ENCODE assay signal across 24 cellular contexts in genomic region chr10:70266056-70266455, GRCh38. TPM values are rescaled to one million over a fixed set of nuclear protein-coding genes. Genes with fewer than 3 reads are reported as not detected.
DNase-seq lines count a peak whose midpoint lies in the region; ATAC-seq and TF ChIP-seq lines count a peak whose summit lies in the region.
"Had no signal": no experiment of that assay in that cellular context is flagged by ENCODE, and none has a peak within 500 bp of the region (broad histone marks: within the 10 kb centered on the region; RNA-seq: fewer than 3 reads in every experiment).

No MANE protein-coding gene starts in this region.

- H3K4me1 ChIP-seq in breast epithelium (no peaks in the 10 kb centered on the region), mesenchymal stem cell (ENCODE audit: control insufficient read depth, insufficient read depth, low read depth, low read length) (peaks cover 6% of the 10 kb centered on the region)
- H3K4me1 ChIP-seq: BE2C had no signal

- DNase-seq in MCF 10A (ENCODE audit: unreplicated experiment) = no peak
- no peak for DNase-seq in breast epithelium (ENCODE audit: low spot score in 2 of 2)
- peak; percentile 57 for DNase-seq in coronary artery (ENCODE audit: low spot score)
- no peak for DNase-seq in mesenchymal stem cell
- no peak for DNase-seq in activated CD4-positive, alpha-beta T cell treated with anti-CD3 and anti-CD28 coated beads for 36 hours
- no peak for DNase-seq in stimulated activated CD8-positive, alpha-beta memory T cell treated with anti-CD3 and anti-CD28 coated beads, Interleukin-4, amount 100 ng/mL, for 48 hours
- DNase-seq in activated naive CD4-positive, alpha-beta T cell treated with Interleukin-2 at 50 U/mL for 16 hours = no peak
- DNase-seq: 8988T; ACHN; AML-193; BE2C; CD4-positive, alpha-beta T cell; CD8-positive, alpha-beta memory T cell; DMS 273 treated with DMSO at 0.1 percent for 48 hours; DMS79; EL; GDM1; GM23248; H9 had no signal

- no peak overlapping the region for H3K4me2 ChIP-seq in mesenchymal stem cell (ENCODE audit: low read length, poor library complexity, severe bottlenecking)
- H3K4me2 ChIP-seq: A549 had no signal

- H3K36me3 ChIP-seq in breast epithelium = no peaks in the 10 kb centered on the region
- no peaks in the 10 kb centered on the region for H3K36me3 ChIP-seq in mesenchymal stem cell (ENCODE audit: control insufficient read depth in 1 of 2, insufficient read depth in 2 of 2, low read depth in 1 of 2, low read length in 2 of 2)
- H3K36me3 ChIP-seq: BE2C had no signal

- H3K9ac ChIP-seq in mesenchymal stem cell (ENCODE audit: low read length) = no peak overlapping the region
- H3K9ac ChIP-seq: BLaER1 treated with 17β-estradiol and CSF1 and Interleukin-3, amounts not matched to agents 10 nM and 100 nM; GM23248 had no signal

- TF ChIP-seq CTCF in MCF 10A (IDR thresholded peaks at IDR 0.05; ENCODE audit: unreplicated experiment) (no peak), breast epithelium (IDR thresholded peaks at IDR 0.05) (no peak), coronary artery (IDR thresholded peaks at IDR 0.05) (no peak)

- no peak overlapping the region for H3K4me3 Mint-ChIP-seq in MCF 10A (ENCODE audit: unreplicated experiment)
- no peak overlapping the region for H3K4me3 Mint-ChIP-seq in activated CD4-positive, alpha-beta T cell treated with anti-CD3 and anti-CD28 coated beads for 36 hours
- H3K4me3 Mint-ChIP-seq: CD4-positive, alpha-beta T cell; CD8-positive, alpha-beta memory T cell; H9 had no signal

- H3K9me3 Mint-ChIP-seq in MCF 10A (ENCODE audit: unreplicated experiment) = peaks cover 4% of the 10 kb centered on the region
- peaks cover 10% of the 10 kb centered on the region for H3K9me3 Mint-ChIP-seq in activated CD4-positive, alpha-beta T cell treated with anti-CD3 and anti-CD28 coated beads for 36 hours (ENCODE audit: low read depth)
- H3K9me3 Mint-ChIP-seq: CD4-positive, alpha-beta T cell; H9 had no signal

- H3K27ac ChIP-seq in breast epithelium (no peak overlapping the region), coronary artery (no peak overlapping the region), mesenchymal stem cell (ENCODE audit: low read length, poor library complexity, severe bottlenecking) (no peak overlapping the region)
- H3K27ac ChIP-seq: BLaER1 treated with 17β-estradiol and CSF1 and Interleukin-3, amounts not matched to agents 10 nM and 100 nM had no signal

- no peak overlapping the region for H2AFZ ChIP-seq in mesenchymal stem cell (ENCODE audit: low read depth, low read length)
- H2AFZ ChIP-seq: GM23248 had no signal

- H4K91ac ChIP-seq in mesenchymal stem cell (ENCODE audit: low read length) = peak overlapping the region; percentile 0

- peak overlapping the region; percentile 92 for H3K27ac Mint-ChIP-seq in MCF 10A (ENCODE audit: low read depth, unreplicated experiment)
- H3K27ac Mint-ChIP-seq in activated CD4-positive, alpha-beta T cell treated with anti-CD3 and anti-CD28 coated beads for 36 hours = no peak overlapping the region
- H3K27ac Mint-ChIP-seq: CD4-positive, alpha-beta T cell; H9 had no signal

- CTCF ChIA-PET in MCF 10A (lab: Yijun Ruan, JAX) = interaction anchor here (1.6 to 4.7 kb wide), 2 partner anchors 44 to 98 kb away, joined by 4 to 23 read pairs; no protein-coding TSS in a partner anchor
- CTCF ChIA-PET in activated CD4-positive, alpha-beta T cell treated with anti-CD3 and anti-CD28 coated beads for 36 hours (lab: Charles Lee) = interaction anchor here (1.1 to 1.3 kb wide), 2 partner anchors 29 to 45 kb away, joined by 3 to 6 read pairs; no protein-coding TSS in a partner anchor

- H2BK15ac ChIP-seq in mesenchymal stem cell (ENCODE audit: low read depth, poor library complexity, severe bottlenecking) = no peak overlapping the region

- peak overlapping the region; percentile 64 for H2BK120ac ChIP-seq in mesenchymal stem cell (ENCODE audit: low read depth, low read length)

- peak overlapping the region in 1 of 2 experiments; percentile 13 for H3K4ac ChIP-seq in mesenchymal stem cell (ENCODE audit: low read depth in 1 of 2, low read length in 2 of 2)

- POLR2A ChIA-PET in MCF 10A (lab: Yijun Ruan, JAX) = interaction anchor here (1.3 to 5.6 kb wide), 4 partner anchors 9 to 33 kb away, joined by 3 to 43 read pairs (median 9); partner anchors contain the start of gene PPA1
- POLR2A ChIA-PET in activated CD4-positive, alpha-beta T cell treated with anti-CD3 and anti-CD28 coated beads for 36 hours (lab: Charles Lee) = no interaction called here

- no peak overlapping the region for H3K23ac ChIP-seq in mesenchymal stem cell (ENCODE audit: low read length in 2 of 2)

- H4K8ac ChIP-seq in mesenchymal stem cell (ENCODE audit: low read length) = no peak overlapping the region

- intact Hi-C loops in MCF 10A (cut with micrococcal nuclease) (no loop called here), breast epithelium (cut with DNase I; ENCODE audit: low total_unique reads) (loop anchor here (5.0 kb wide), 1 partner anchor 411 kb away; no protein-coding TSS in a partner anchor)
- intact Hi-C loops in activated CD4-positive, alpha-beta T cell treated with anti-CD3 and anti-CD28 coated beads for 36 hours (cut with DNase I, micrococcal nuclease) = no loop called here

- no peaks in the 10 kb centered on the region for H3K9me3 ChIP-seq in breast epithelium
- peaks cover 7% of the 10 kb centered on the region for H3K9me3 ChIP-seq in mesenchymal stem cell (ENCODE audit: control insufficient read depth, low read length)
- H3K9me3 ChIP-seq: BE2C had no signal

- H3K14ac ChIP-seq in mesenchymal stem cell (ENCODE audit: low read length in 2 of 2) = peak overlapping the region in 1 of 2 experiments; percentile 37

- no peaks in the 10 kb centered on the region for H3K79me1 ChIP-seq in mesenchymal stem cell (replicated peaks; ENCODE audit: low read length, poor library complexity, severe bottlenecking)

- over 99% methylated on average over 7 of the region's 7 CpGs for WGBS in mesenchymal stem cell

- no peaks in the 10 kb centered on the region for H3K27me3 Mint-ChIP-seq in MCF 10A (ENCODE audit: insufficient read depth, unreplicated experiment)
- H3K27me3 Mint-ChIP-seq in activated CD4-positive, alpha-beta T cell treated with anti-CD3 and anti-CD28 coated beads for 36 hours = peaks cover 5% of the 10 kb centered on the region

- H3K4me3 ChIP-seq in breast epithelium = no peak overlapping the region
- H3K4me3 ChIP-seq in coronary artery = no peak overlapping the region
- H3K4me3 ChIP-seq in mesenchymal stem cell (ENCODE audit: insufficient read depth in 1 of 2, low read depth in 1 of 2, low read length in 2 of 2) = no peak overlapping the region
- H3K4me3 ChIP-seq: A549; BLaER1 treated with 17β-estradiol and CSF1 and Interleukin-3, amounts not matched to agents 10 nM and 100 nM; GM12878; GM23248 had no signal

- H3K27me3 ChIP-seq in breast epithelium (no peaks in the 10 kb centered on the region), mesenchymal stem cell (ENCODE audit: control insufficient read depth in 1 of 2, insufficient read depth in 1 of 2, low read length in 2 of 2) (peaks cover 0 to 87% of the 10 kb centered on the region in 2 experiments)
- H3K27me3 ChIP-seq: BE2C had no signal

- H3K36me3 Mint-ChIP-seq in MCF 10A (ENCODE audit: insufficient read depth, unreplicated experiment) = no peaks in the 10 kb centered on the region
- peaks cover 5% of the 10 kb centered on the region for H3K36me3 Mint-ChIP-seq in activated CD4-positive, alpha-beta T cell treated with anti-CD3 and anti-CD28 coated beads for 36 hours (ENCODE audit: low read depth)

- peak overlapping the region in 1 of 2 experiments; percentile 73 for H3K18ac ChIP-seq in mesenchymal stem cell (ENCODE audit: low read depth in 1 of 2, low read length in 2 of 2)

- peak overlapping the region; percentile 37 to 65 for H2BK12ac ChIP-seq in mesenchymal stem cell (ENCODE audit: low read length in 2 of 2)

- no peak overlapping the region for H2AK5ac ChIP-seq in mesenchymal stem cell (ENCODE audit: low read length, severe bottlenecking)

- peaks cover 30% of the 10 kb centered on the region for H3K4me1 Mint-ChIP-seq in MCF 10A (ENCODE audit: insufficient read depth, unreplicated experiment)
- peaks cover 11% of the 10 kb centered on the region for H3K4me1 Mint-ChIP-seq in activated CD4-positive, alpha-beta T cell treated with anti-CD3 and anti-CD28 coated beads for 36 hours
- H3K4me1 Mint-ChIP-seq: CD8-positive, alpha-beta memory T cell had no signal

- no TSS peak for BruUV-seq in MCF 10A (replicated peaks; lab: Mats Ljungman, UMichigan)

- no peak for TF ChIP-seq POLR2A in breast epithelium (IDR thresholded peaks at IDR 0.05)

- no peak for ATAC-seq in activated CD4-positive, alpha-beta T cell treated with anti-CD3 and anti-CD28 coated beads for 36 hours

- no peak overlapping the region for H2BK5ac ChIP-seq in mesenchymal stem cell (ENCODE audit: low read depth, low read length, poor library complexity, severe bottlenecking)

RNA-seq across cellular contexts. Expression of gene NPFFR1, which starts 17.7 kb away (rescaled TPM):
- total RNA-seq in MCF 10A (2022) (not detected in 2 replicates), breast epithelium (under 1 TPM in 1 of 3 donors, not detected in 2; 0.44 TPM)
- under 0.01 TPM for polyA plus RNA-seq in mesenchymal stem cell (2013, experiment 1 of 2)
- under 0.01 TPM for polyA plus RNA-seq in mesenchymal stem cell (2013, experiment 2 of 2)
- total RNA-seq in activated CD4-positive, alpha-beta T cell treated with anti-CD3 and anti-CD28 coated beads for 36 hours = not detected
- total RNA-seq: CD8-positive, alpha-beta memory T cell; GM12878; GM23248; H4; H9 had no signal
- polyA plus RNA-seq: A549; CD14-positive monocyte; CD8-positive, alpha-beta memory T cell; GM23248 had no signal

RNA-seq across cellular contexts. Expression of gene PPA1, which starts 32.8 kb away (rescaled TPM):
- total RNA-seq in MCF 10A (2022) (221 and 293 TPM in 2 replicates), breast epithelium (100 to 1,000 TPM in 2 of 3 donors, 10 to 100 TPM in 1; 86.9 to 174 (median 164) TPM)
- 144 TPM for polyA plus RNA-seq in mesenchymal stem cell (2013, experiment 1 of 2)
- polyA plus RNA-seq in mesenchymal stem cell (2013, experiment 2 of 2) = 153 TPM
- total RNA-seq in activated CD4-positive, alpha-beta T cell treated with anti-CD3 and anti-CD28 coated beads for 36 hours = 100 to 1,000 TPM; 286 to 328 TPM
